8 cellular contexts compared by ENCODE assay signal in genomic region chr2:87593791-87594413, GRCh38.
A peak's percentile ranks its signal among the peaks of the same experiment; 100 is the strongest.
DNase-seq lines count a peak whose midpoint lies in the region; ATAC-seq and TF ChIP-seq lines count a peak whose summit lies in the region.
"Not testable (repeated sequence)": the region's sequence is repeated elsewhere in the genome, so short reads cannot be mapped to it uniquely, and the experiment has no call there.

No MANE protein-coding gene starts in this region.

- intact Hi-C loops in mammary epithelial cell (cut with micrococcal nuclease); right lobe of liver (cut with DNase I); transverse colon (cut with DNase I; ENCODE audit: low total_unique reads): not testable (repeated sequence)

- dilution Hi-C loops in mammary epithelial cell (cut with HindIII; ENCODE audit: low sequenced_read_pairs) = not testable (repeated sequence)

- H3K4me3 ChIP-seq in OCI-LY1 (ENCODE audit: low read depth, low read length, poor library complexity, severe bottlenecking); mammary epithelial cell (replicated peaks in 1 of 3; ENCODE audit: insufficient read depth in 1 of 3, low read depth in 2 of 3, low read length in 3 of 3); right lobe of liver; transverse colon: not testable (repeated sequence)
- H3K4me3 ChIP-seq in retinal pigment epithelial cell (ENCODE audit: low read length) = peak overlapping the region; percentile 8

- not testable (repeated sequence) for TF ChIP-seq CTCF in OCI-LY1 (IDR thresholded peaks at IDR 0.05; ENCODE audit: low read length); mammary epithelial cell (conservative IDR thresholded peaks at IDR 0.05 in 1 of 2, IDR thresholded peaks at IDR 0.05 in 1 of 2; ENCODE audit: extremely low read depth in 1 of 2, insufficient read depth in 1 of 2, low read depth in 1 of 2, low read length in 2 of 2); right lobe of liver (IDR thresholded peaks at IDR 0.05); retinal pigment epithelial cell (conservative IDR thresholded peaks at IDR 0.05; ENCODE audit: low read depth, low read length); transverse colon (IDR thresholded peaks at IDR 0.05)

- 3% methylated on average over 4 of the region's 9 CpGs for WGBS in mammary epithelial cell (ENCODE audit: low coverage, missing lambda C conversion rate)
- WGBS in right lobe of liver (ENCODE audit: insufficient coverage, low coverage, low lambda C conversion rate, missing lambda C conversion rate) = 4% methylated on average over 4 of the region's 9 CpGs
- WGBS in transverse colon (ENCODE audit: low coverage in 1 of 2), 2 donors = 15% methylated on average over 4 of the region's 9 CpGs; no CpG with 5 or more reads in 1 of the 2 donors

- H3K36me3 Mint-ChIP-seq in activated CD8-positive, alpha-beta T cell treated with anti-CD3 and anti-CD28 coated beads, Interleukin-2, amount 10 ng/mL, durations not matched to agents 7 days and 5 days (ENCODE audit: low read depth) = not testable (repeated sequence)

- BruUV-seq in mammary epithelial cell (replicated peaks; lab: Mats Ljungman, UMichigan) = not testable (repeated sequence)

- not testable (repeated sequence) for H3K4me2 ChIP-seq in OCI-LY1 (ENCODE audit: low read length); mammary epithelial cell (ENCODE audit: insufficient read depth, low read depth, low read length)

- not testable (repeated sequence) for H3K9ac ChIP-seq in OCI-LY1 (ENCODE audit: low read length); mammary epithelial cell (ENCODE audit: insufficient read depth, low read length)

- H3K9me3 ChIP-seq in OCI-LY1 (ENCODE audit: low read length); mammary epithelial cell (replicated peaks; ENCODE audit: insufficient read depth, low read length); right lobe of liver; transverse colon: not testable (repeated sequence)

- not testable (repeated sequence) for H2AFZ ChIP-seq in OCI-LY1 (ENCODE audit: low read length); mammary epithelial cell (ENCODE audit: low read depth, low read length)

- not testable (repeated sequence) for H4K20me1 ChIP-seq in OCI-LY1 (ENCODE audit: insufficient read depth, low read length); mammary epithelial cell (ENCODE audit: insufficient read depth, low read length)

- not testable (repeated sequence) for H3F3A ChIP-seq in OCI-LY1 (ENCODE audit: insufficient read depth, low read length)

- not testable (repeated sequence) for TF ChIP-seq POLR2A in right lobe of liver (IDR thresholded peaks at IDR 0.05); transverse colon (IDR thresholded peaks at IDR 0.05)

- not testable (repeated sequence) for H3K79me2 ChIP-seq in OCI-LY1 (ENCODE audit: insufficient read depth, low read length); mammary epithelial cell (ENCODE audit: insufficient read depth, low read length)

- not testable (repeated sequence) for H3K27me3 Mint-ChIP-seq in activated CD8-positive, alpha-beta T cell treated with anti-CD3 and anti-CD28 coated beads, Interleukin-2, amount 10 ng/mL, durations not matched to agents 7 days and 5 days (ENCODE audit: low read depth)

- in situ Hi-C loops in Caki2 (cut with HindIII; ENCODE audit: low pct_unique_long_range_greater_than_20kb, low sequenced_read_pairs); mammary epithelial cell (cut with MboI; ENCODE audit: low sequenced_read_pairs in 2 of 2); transverse colon (cut with MboI; ENCODE audit: low pct_ligation_motif_present in 1 of 4, low pct_unique_long_range_greater_than_20kb in 1 of 4, low sequenced_read_pairs in 3 of 4): not testable (repeated sequence)

- not testable (repeated sequence) for TF ChIP-seq EP300 in transverse colon (IDR thresholded peaks at IDR 0.05; ENCODE audit: low read depth)

- peak; percentile 47 for ATAC-seq in activated CD8-positive, alpha-beta T cell treated with anti-CD3 and anti-CD28 coated beads, Interleukin-2, amount 10 ng/mL, durations not matched to agents 7 days and 5 days
- peak; percentile 93 to 98 (median 95) for ATAC-seq in right lobe of liver

- H3K4me1 Mint-ChIP-seq in activated CD8-positive, alpha-beta T cell treated with anti-CD3 and anti-CD28 coated beads, Interleukin-2, amount 10 ng/mL, durations not matched to agents 7 days and 5 days (ENCODE audit: low read depth) = not testable (repeated sequence)

- POLR2A ChIA-PET in activated CD8-positive, alpha-beta T cell treated with anti-CD3 and anti-CD28 coated beads, Interleukin-2, amount 10 ng/mL, durations not matched to agents 7 days and 5 days (lab: Charles Lee) = not testable (repeated sequence)

- H3K4me1 ChIP-seq in OCI-LY1 (ENCODE audit: insufficient read depth, low read length, severe bottlenecking) = peaks cover 20% of the 10 kb centered on the region
- H3K4me1 ChIP-seq in mammary epithelial cell (ENCODE audit: insufficient read depth, low read length); right lobe of liver; transverse colon: not testable (repeated sequence)

- peak overlapping the region; percentile 67 for H3K27ac Mint-ChIP-seq in activated CD8-positive, alpha-beta T cell treated with anti-CD3 and anti-CD28 coated beads, Interleukin-2, amount 10 ng/mL, durations not matched to agents 7 days and 5 days

- H3K36me3 ChIP-seq in OCI-LY1 (ENCODE audit: insufficient read depth, low read length); mammary epithelial cell (ENCODE audit: insufficient read depth, low read length); right lobe of liver; transverse colon: not testable (repeated sequence)

- H3K27ac ChIP-seq in OCI-LY1 (ENCODE audit: low read depth, low read length, poor library complexity, severe bottlenecking) (peak overlapping the region; percentile 79), transverse colon (peak overlapping the region in 1 of 4 donors; percentile 48)
- H3K27ac ChIP-seq in mammary epithelial cell (ENCODE audit: insufficient read depth, low read depth, low read length); right lobe of liver: not testable (repeated sequence)

- CTCF ChIA-PET in activated CD8-positive, alpha-beta T cell treated with anti-CD3 and anti-CD28 coated beads, Interleukin-2, amount 10 ng/mL, durations not matched to agents 7 days and 5 days (lab: Charles Lee); mammary epithelial cell (lab: Charles Lee; ENCODE audit: low non-redundant PET): not testable (repeated sequence)

- H3K27me3 ChIP-seq in OCI-LY1 (ENCODE audit: insufficient read depth, low read length); mammary epithelial cell (ENCODE audit: insufficient read depth, low read length); right lobe of liver; transverse colon: not testable (repeated sequence)

- H3K4me3 Mint-ChIP-seq in activated CD8-positive, alpha-beta T cell treated with anti-CD3 and anti-CD28 coated beads, Interleukin-2, amount 10 ng/mL, durations not matched to agents 7 days and 5 days = not testable (repeated sequence)

- H3K9me2 ChIP-seq in OCI-LY1 (ENCODE audit: low read depth, low read length) = not testable (repeated sequence)

- peak; percentile 65 for DNase-seq in Caki2 (ENCODE audit: low read depth)
- not testable (repeated sequence) for DNase-seq in activated CD8-positive, alpha-beta T cell treated with anti-CD3 and anti-CD28 coated beads, Interleukin-2, amount 10 ng/mL, durations not matched to agents 7 days and 5 days; retinal pigment epithelial cell (ENCODE audit: low read depth)
- peak; percentile 51 for DNase-seq in mammary epithelial cell
- peak; percentile 45 for DNase-seq in foreskin melanocyte
- peak; percentile 81 to 90 (median 89) for DNase-seq in right lobe of liver
- DNase-seq in transverse colon = peak; percentile 87

- not testable (repeated sequence) for H3K9me3 Mint-ChIP-seq in activated CD8-positive, alpha-beta T cell treated with anti-CD3 and anti-CD28 coated beads, Interleukin-2, amount 10 ng/mL, durations not matched to agents 7 days and 5 days (ENCODE audit: insufficient read depth)
